ENCODE assay signal across 19 cellular contexts in genomic region chr13:93220073-93220472, GRCh38. TPM values are rescaled to one million over a fixed set of nuclear protein-coding genes. Genes with fewer than 3 reads are reported as not detected.
"Had no signal": no experiment of that assay in that cellular context is flagged by ENCODE, and none has a peak within 500 bp of the region (broad histone marks: within the 10 kb centered on the region; RNA-seq: fewer than 3 reads in every experiment).

No MANE protein-coding gene starts in this region.

- H3K27me3 ChIP-seq: SJSA1 had no signal

- H3K4me3 ChIP-seq: SJSA1 had no signal

- H3K4me2 ChIP-seq: KMS-11 had no signal

- DNase-seq: activated B cell treated with CpG ODN at 0.5 μM for 24 hours; activated CD4-positive, alpha-beta memory T cell treated with anti-CD3 and anti-CD28 coated beads for 36 hours; activated CD4-positive, alpha-beta T cell treated with anti-CD3 and anti-CD28 coated beads for 1 hour; activated CD4-positive, alpha-beta T cell treated with anti-CD3 and anti-CD28 coated beads, Interleukin-2, amount 10 ng/mL, durations not matched to agents 24 days and 14 days; activated CD8-positive, alpha-beta memory T cell treated with anti-CD3 and anti-CD28 coated beads for 24 hours; activated effector memory CD4-positive, alpha-beta T cell treated with anti-CD3 and anti-CD28 coated beads, Interleukin-2, amount 50 U/mL, for 16 hours; activated naive CD4-positive, alpha-beta T cell treated with Interleukin-2 at 50 U/mL for 16 hours; activated T-cell treated with anti-CD3 and anti-CD28 coated beads, Interleukin-2, amount 50 U/mL, for 4 hours; amygdala; NCI-H1092 treated with DMSO at 0.1 percent for 48 hours; NCI-H1417 treated with DMSO at 0.1 percent for 48 hours; NCI-H1694; NCI-H2029; NCI-H2107; NCI-H2227 treated with DMSO at 0.1 percent for 48 hours; NCI-H446 treated with DMSO at 0.1 percent for 48 hours; SHP77 had no signal

- H3K9me3 ChIP-seq: SJSA1 had no signal

- H3K27ac ChIP-seq: KMS-11, SJSA1 had no signal

- H3K36me3 ChIP-seq: SJSA1 had no signal

RNA-seq across cellular contexts. Expression of gene GPC6, which starts 6.5 kb away (rescaled TPM):
- total RNA-seq: activated B cell treated with CpG ODN at 0.5 μM for 24 hours; activated CD4-positive, alpha-beta memory T cell treated with anti-CD3 and anti-CD28 coated beads for 36 hours; activated CD4-positive, alpha-beta T cell treated with anti-CD3 and anti-CD28 coated beads, Interleukin-2, amount 10 ng/mL, durations not matched to agents 24 days and 14 days had no signal
